Comparison of ENCODE assay signal across 8 cellular contexts in genomic region chr12:30754750-30755394, GRCh38. TPM values are rescaled to one million over a fixed set of nuclear protein-coding genes. Genes with fewer than 3 reads are reported as not detected.
DNase-seq lines count a peak whose midpoint lies in the region; ATAC-seq, FAIRE-seq and TF ChIP-seq lines count a peak whose summit lies in the region.

TSS of gene CAPRIN2 (minus strand) at chr12:30754951. CDS start at chr12:30753520, 1,431 bp downstream.

- TF ChIP-seq POLR2A in GM12891 (IDR thresholded peaks at IDR 0.05; ENCODE audit: low read depth, low read length) (peak; percentile 55; the same call in 1 of the 2 replicates), thyroid gland (IDR thresholded peaks at IDR 0.05) (peak in 1 of 2 donors; percentile 87)

- no peaks in the 10 kb centered on the region for H3K27me3 ChIP-seq in pancreas
- no peaks in the 10 kb centered on the region for H3K27me3 ChIP-seq in thyroid gland

- H3K36me3 ChIP-seq in pancreas: no peaks in the 10 kb centered on the region
- no peaks in the 10 kb centered on the region for H3K36me3 ChIP-seq in thyroid gland

- H3K4me1 ChIP-seq in pancreas (peaks cover 0 to 18% (median 4%) of the 10 kb centered on the region in 3 donors), thyroid gland (peaks cover 8 to 9% of the 10 kb centered on the region in 2 donors)

- peak within 1 kb of the TSS; percentile 77 for H3K27ac Mint-ChIP-seq in activated naive CD8-positive, alpha-beta T cell treated with anti-CD3 and anti-CD28 coated beads, Interleukin-2, amount 50 U/mL, for 24 hours

- H3K9me3 ChIP-seq in pancreas (no peaks in the 10 kb centered on the region), thyroid gland (no peaks in the 10 kb centered on the region)

- no peaks in the 10 kb centered on the region for H3K36me3 Mint-ChIP-seq in activated naive CD8-positive, alpha-beta T cell treated with anti-CD3 and anti-CD28 coated beads, Interleukin-2, amount 50 U/mL, for 24 hours (ENCODE audit: low read depth)

- ATAC-seq in HG02798 (IDR thresholded peaks at IDR 0.05; ENCODE audit: poor library complexity, unreplicated experiment) (peak; percentile 96), Right ventricle myocardium superior (ENCODE audit: poor library complexity) (peak; percentile 99), pancreas (peak; percentile 93 to 98 (median 96))
- ATAC-seq in activated naive CD8-positive, alpha-beta T cell treated with anti-CD3 and anti-CD28 coated beads, Interleukin-2, amount 50 U/mL, for 24 hours: peak; percentile 93

- peaks cover 31% of the 10 kb centered on the region for H3K4me1 Mint-ChIP-seq in activated naive CD8-positive, alpha-beta T cell treated with anti-CD3 and anti-CD28 coated beads, Interleukin-2, amount 50 U/mL, for 24 hours

- 1 to 2% methylated on average over 36 to 72 of the region's 72 CpGs for WGBS in pancreas, 2 donors
- WGBS in thyroid gland, 2 donors: 0 to 1% methylated on average over 8 to 19 of the region's 72 CpGs

- TF ChIP-seq CTCF in pancreas (IDR thresholded peaks at IDR 0.05): peak in 1 of 4 donors; percentile 20
- peak in 2 of 6 experiments; percentile 34 to 49 for TF ChIP-seq CTCF in thyroid gland (IDR thresholded peaks at IDR 0.05)

- peak within 1 kb of the TSS; percentile 77 to 94 (median 86) for H3K27ac ChIP-seq in pancreas
- peak within 1 kb of the TSS; percentile 65 to 82 (median 76) for H3K27ac ChIP-seq in thyroid gland

- FAIRE-seq in GM12891 (lab: Jason Lieb, UNC): peak; percentile 97
- no peak for FAIRE-seq in pancreas (lab: Jason Lieb, UNC)

- H3K4me3 Mint-ChIP-seq in activated naive CD8-positive, alpha-beta T cell treated with anti-CD3 and anti-CD28 coated beads, Interleukin-2, amount 50 U/mL, for 24 hours: peak within 1 kb of the TSS; percentile 88

- no peaks in the 10 kb centered on the region for H3K27me3 Mint-ChIP-seq in activated naive CD8-positive, alpha-beta T cell treated with anti-CD3 and anti-CD28 coated beads, Interleukin-2, amount 50 U/mL, for 24 hours

- H3K9me3 Mint-ChIP-seq in activated naive CD8-positive, alpha-beta T cell treated with anti-CD3 and anti-CD28 coated beads, Interleukin-2, amount 50 U/mL, for 24 hours: no peaks in the 10 kb centered on the region

- intact Hi-C loops in Right ventricle myocardium superior (cut with DNase I) (loop anchor here (10.0 kb wide), 1 partner anchor 60 kb away; the partner anchor contains the start of gene IPO8), pancreas (cut with DNase I) (no loop called here), thyroid gland (cut with DNase I) (loop anchor here (10.0 kb wide), 1 partner anchor 60 kb away; the partner anchor contains the start of gene IPO8)

- H3K4me3 ChIP-seq in pancreas (peak within 1 kb of the TSS; percentile 61 to 88 (median 76)), thyroid gland (replicated peaks in 1 of 3) (peak within 1 kb of the TSS; percentile 54 to 74 (median 63))

- DNase-seq in GM12891 (ENCODE audit: insufficient read length, low spot score) (peak; percentile 79), NCI-H1417 (lab: John Stamatoyannopoulos, UW) (peak; percentile 95 to 100 (median 99)), SW 1271 (lab: John Stamatoyannopoulos, UW) (peak; percentile 89 to 95), Right ventricle myocardium superior (peak; percentile 98), pancreas (peak; percentile 96 to 99 (median 98)), thyroid gland (peak; percentile 96 to 97)
- peak; percentile 93 for DNase-seq in activated naive CD8-positive, alpha-beta T cell treated with anti-CD3 and anti-CD28 coated beads, Interleukin-2, amount 50 U/mL, for 24 hours

TF ChIP-seq in GM12891, 5 proteins besides CTCF, POLR2A, EP300 and RAD21:
- TF ChIP-seq POLR2AphosphoS5 (IDR thresholded peaks at IDR 0.05; ENCODE audit: low read depth, low read length): peak; percentile 27; the same call in 1 of the 2 replicates
- no peak for TF ChIP-seq SPI1 (IDR thresholded peaks at IDR 0.05; ENCODE audit: low read depth, low read length)
- no peak for TF ChIP-seq PAX5 (IDR thresholded peaks at IDR 0.05; ENCODE audit: insufficient read depth, low read length, severe bottlenecking)
- TF ChIP-seq POU2F2 (IDR thresholded peaks at IDR 0.05; ENCODE audit: low read depth, low read length): no peak
- TF ChIP-seq TAF1 (IDR thresholded peaks at IDR 0.05; ENCODE audit: low read depth, low read length): peak; percentile 25; the same call in 1 of the 2 replicates

RNA-seq across cellular contexts. Expression of gene CAPRIN2, which starts in this region (rescaled TPM):
- 4.1 TPM for polyA plus RNA-seq in GM12891 (2012; ENCODE audit: low read depth, missing spikeins)
- total RNA-seq in Right ventricle myocardium superior (21.2 TPM), pancreas (10 to 100 TPM in 2 of 6 donors, 1 to 10 TPM in 4; 5.7 to 20.8 (median 9.1) TPM), thyroid gland (10 to 100 TPM; 32.3 to 96.3 (median 43.8) TPM)
- polyA plus RNA-seq in pancreas: 10 to 100 TPM; 20.3 to 25.6 TPM

Comparison
In these comparisons a context has a peak if more than half of its experiments do, and no peak if none do; other contexts are left out.
1. Peak in every context shown above with its lines: DNase-seq, ATAC-seq, H3K4me3 ChIP-seq and H3K27ac ChIP-seq.
2. intact Hi-C loops: an anchor here in Right ventricle myocardium superior (10.0 kb wide) and thyroid gland (10.0 kb wide); none called in pancreas.